23 cellular contexts compared by ENCODE assay signal in the genomic region with DNA sequence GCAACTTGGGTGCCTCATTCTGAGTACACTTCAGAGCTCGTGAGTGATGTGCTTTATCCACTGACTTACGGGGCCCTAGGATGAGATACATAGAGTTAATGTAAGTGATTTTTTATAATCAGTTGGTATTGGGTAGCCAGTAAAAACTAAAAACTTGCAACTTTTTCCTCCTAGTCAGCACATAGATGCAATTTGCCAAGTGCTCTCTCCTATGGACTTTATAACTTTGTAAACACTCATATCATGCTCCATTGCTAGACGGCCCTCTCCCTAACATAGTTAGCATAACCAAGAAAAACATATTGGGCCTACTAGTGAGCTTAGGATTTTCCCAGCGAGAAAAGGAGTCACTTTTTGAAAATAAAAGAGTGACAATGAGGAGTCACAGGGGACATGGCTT.
"Had no signal": no experiment of that assay in that cellular context is flagged by ENCODE, and none has a peak within 500 bp of the region (broad histone marks: within the 10 kb centered on the region; RNA-seq: fewer than 3 reads in every experiment).

No MANE protein-coding gene starts in this region.

- ATAC-seq: heart right ventricle; naive thymus-derived CD4-positive, alpha-beta T cell; natural killer cell treated with Interleukin-12 subunit alpha and Interleukin-12 subunit beta and Interleukin-15 and Interleukin-18, amount 100 ng/mL, for 72 hours; right cardiac atrium; sciatic nerve; stimulated activated effector memory CD8-positive, alpha-beta T cell treated with anti-CD3 and anti-CD28 coated beads, Interleukin-12 subunit alpha, Interleukin-12 subunit beta, amount 100 ng/mL, for 72 hours had no signal

- H3K27ac ChIP-seq: heart right ventricle, left ventricle myocardium inferior, ovary, prostate gland, skin epidermis, spleen, suprapubic skin, thoracic aorta, tibial artery, vagina had no signal

- H3K4me1 ChIP-seq: heart right ventricle, left ventricle myocardium inferior, prostate gland, spleen, tibial artery, vagina had no signal

- H3K36me3 ChIP-seq: heart right ventricle, left ventricle myocardium inferior, ovary, prostate gland, spleen, suprapubic skin, thoracic aorta, tibial artery, vagina had no signal

- H3K27me3 ChIP-seq: ovary, spleen, suprapubic skin, tibial artery, vagina had no signal

- DNase-seq: heart right ventricle; hypothalamus; immature natural killer cell; kidney; left ventricle myocardium inferior; mesendoderm; naive thymus-derived CD4-positive, alpha-beta T cell; ovary; retina; right cardiac atrium; spleen; stimulated activated CD4-positive, alpha-beta T cell treated with anti-CD3 and anti-CD28 coated beads, Interleukin-4, amount 100 ng/mL, for 24 hours; stimulated activated naive CD4-positive, alpha-beta T cell; tibial artery had no signal

- H3K4me3 ChIP-seq: heart right ventricle, left ventricle myocardium inferior, lung, ovary, prostate gland, skin epidermis, spleen, suprapubic skin, thoracic aorta, tibial artery, vagina had no signal

- H3K9me3 ChIP-seq: heart right ventricle, left ventricle myocardium inferior, ovary, prostate gland, spleen, suprapubic skin, thoracic aorta, tibial artery, vagina had no signal
